In the genomic region with DNA sequence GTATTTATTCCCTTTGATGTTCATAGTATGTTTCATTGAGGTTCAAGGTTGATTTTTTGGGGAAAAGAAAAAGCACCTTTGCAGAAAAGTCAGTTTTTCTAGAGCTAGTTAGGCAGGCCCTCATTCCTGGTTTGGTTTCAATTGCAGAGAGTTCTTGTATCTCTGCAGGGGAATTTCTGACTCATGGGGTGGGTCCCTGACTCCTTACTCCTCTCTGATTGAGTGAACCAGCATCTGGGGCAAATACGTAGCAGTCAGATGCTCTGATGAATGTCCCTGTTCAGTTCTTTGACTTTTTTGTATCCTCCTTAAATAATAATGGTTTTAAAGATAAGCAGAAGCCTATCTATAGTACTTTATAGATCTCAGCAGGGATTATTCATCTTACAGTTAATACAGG, we compare ENCODE assay signal across 12 cellular contexts. TPM values are rescaled to one million over a fixed set of nuclear protein-coding genes. Genes with fewer than 3 reads are reported as not detected.
DNase-seq lines count a peak whose midpoint lies in the region; ATAC-seq and TF ChIP-seq lines count a peak whose summit lies in the region.
"Had no signal": no experiment of that assay in that cellular context is flagged by ENCODE, and none has a peak within 500 bp of the region (broad histone marks: within the 10 kb centered on the region; RNA-seq: fewer than 3 reads in every experiment).

No MANE protein-coding gene starts in this region.

- no peaks in the 10 kb centered on the region for H3K36me3 ChIP-seq in mammary epithelial cell (ENCODE audit: insufficient read depth, low read length)
- H3K36me3 ChIP-seq: SJCRH30, upper lobe of left lung had no signal

- H3K4me3 ChIP-seq in mammary epithelial cell (replicated peaks in 1 of 3; ENCODE audit: insufficient read depth in 1 of 3, low read depth in 2 of 3, low read length in 3 of 3): no peak overlapping the region
- H3K4me3 ChIP-seq: SJCRH30, upper lobe of left lung had no signal

- no peak overlapping the region for H3K9ac ChIP-seq in mammary epithelial cell (ENCODE audit: insufficient read depth, low read length)

- no peak overlapping the region for H3K4me3 Mint-ChIP-seq in osteocyte (ENCODE audit: unreplicated experiment)

- CTCF ChIA-PET in mammary epithelial cell (lab: Charles Lee; ENCODE audit: low non-redundant PET): no interaction called here

- TF ChIP-seq CTCF in AG09319 (IDR thresholded peaks at IDR 0.05; ENCODE audit: low read depth, low read length) (no peak), mammary epithelial cell (conservative IDR thresholded peaks at IDR 0.05 in 1 of 2, IDR thresholded peaks at IDR 0.05 in 1 of 2; ENCODE audit: extremely low read depth in 1 of 2, insufficient read depth in 1 of 2, low read depth in 1 of 2, low read length in 2 of 2) (no peak), osteocyte (IDR thresholded peaks at IDR 0.05) (no peak)

- DNase-seq in AG09319 (ENCODE audit: extremely low read depth, low read depth): peak; percentile 59
- peak; percentile 8 for DNase-seq in HK-2 (ENCODE audit: unreplicated experiment)
- DNase-seq in mammary epithelial cell: peak; percentile 80
- DNase-seq in osteocyte (ENCODE audit: extremely low spot score, unreplicated experiment): no peak
- DNase-seq in effector CD8-positive, alpha-beta T cell (lab: John Stamatoyannopoulos, UW): no peak
- DNase-seq in mesenteric fat pad (ENCODE audit: low spot score): no peak
- DNase-seq in 8988T: no peak
- DNase-seq: Calu3, NCI-H2029 treated with DMSO at 0.1 percent for 48 hours, SJCRH30, upper lobe of left lung had no signal

- H3K9me3 Mint-ChIP-seq in osteocyte (ENCODE audit: unreplicated experiment): no peaks in the 10 kb centered on the region

- H3K27me3 ChIP-seq in mammary epithelial cell (ENCODE audit: insufficient read depth, low read length): no peaks in the 10 kb centered on the region
- H3K27me3 ChIP-seq: SJCRH30, upper lobe of left lung had no signal

- no peaks in the 10 kb centered on the region for H3K79me2 ChIP-seq in mammary epithelial cell (ENCODE audit: insufficient read depth, low read length)

- no peak overlapping the region for H2AFZ ChIP-seq in mammary epithelial cell (ENCODE audit: low read depth, low read length)

- peak overlapping the region; percentile 51 for H3K27ac ChIP-seq in mammary epithelial cell (ENCODE audit: insufficient read depth, low read depth, low read length)
- H3K27ac ChIP-seq: SJCRH30, upper lobe of left lung had no signal

- H3K4me1 ChIP-seq in mammary epithelial cell (ENCODE audit: insufficient read depth, low read length): peaks cover 6% of the 10 kb centered on the region
- H3K4me1 ChIP-seq: SJCRH30, upper lobe of left lung had no signal

- no peak for ATAC-seq in GM19324 (IDR thresholded peaks at IDR 0.05; ENCODE audit: low FRiP score, unreplicated experiment)

- 89% methylated on average over 1 of the region's 1 CpG for WGBS in mammary epithelial cell (ENCODE audit: low coverage, missing lambda C conversion rate)

- H3K4me2 ChIP-seq in mammary epithelial cell (ENCODE audit: insufficient read depth, low read depth, low read length): peak overlapping the region; percentile 3

- H3K27me3 Mint-ChIP-seq in osteocyte (ENCODE audit: unreplicated experiment): no peaks in the 10 kb centered on the region

- dilution Hi-C loops in mammary epithelial cell (cut with HindIII; ENCODE audit: low sequenced_read_pairs): no loop called here

- H4K20me1 ChIP-seq in mammary epithelial cell (ENCODE audit: insufficient read depth, low read length): no peaks in the 10 kb centered on the region

- peaks cover 3% of the 10 kb centered on the region for H3K36me3 Mint-ChIP-seq in osteocyte (ENCODE audit: unreplicated experiment)

- H3K4me1 Mint-ChIP-seq in osteocyte (ENCODE audit: unreplicated experiment): peaks cover 10% of the 10 kb centered on the region

- intact Hi-C loops in mammary epithelial cell (cut with micrococcal nuclease): no loop called here

- H3K9me3 ChIP-seq in mammary epithelial cell (replicated peaks; ENCODE audit: insufficient read depth, low read length): no peaks in the 10 kb centered on the region
- H3K9me3 ChIP-seq: SJCRH30, upper lobe of left lung had no signal

- in situ Hi-C loops in mammary epithelial cell (cut with MboI; ENCODE audit: low sequenced_read_pairs in 2 of 2): no loop called here

- BruUV-seq in mammary epithelial cell (replicated peaks; lab: Mats Ljungman, UMichigan): no TSS peak

- H3K27ac Mint-ChIP-seq in osteocyte (ENCODE audit: unreplicated experiment): peak overlapping the region; percentile 67

RNA-seq across cellular contexts. Expression of gene NCR3LG1, which starts 7.7 kb away (rescaled TPM):
- 10 to 100 TPM in 1 of 2 donors, 1 to 10 TPM in 1; 8.7 to 10.1 TPM for total RNA-seq in mammary epithelial cell
- 2.3 TPM for polyA plus RNA-seq in mammary epithelial cell
- polyA minus RNA-seq in mammary epithelial cell: 7.5 TPM
- 7.5 and 9.0 TPM in 2 replicates for total RNA-seq in osteocyte
- 4.1 TPM for total RNA-seq in mesenteric fat pad

RNA-seq across cellular contexts. Expression of gene KCNJ11, which starts 44.6 kb away (rescaled TPM):
- total RNA-seq in mammary epithelial cell: not detected
- polyA plus RNA-seq in mammary epithelial cell: 0.06 TPM
- not detected for polyA minus RNA-seq in mammary epithelial cell
- total RNA-seq in osteocyte: not detected in 2 replicates
- total RNA-seq in mesenteric fat pad: 3.5 TPM

Comparison
In these comparisons a context has a peak if more than half of its experiments do, and no peak if none do; other contexts are left out.
1. DNase-seq: peak in AG09319 (single experiment), HK-2 (single experiment) and mammary epithelial cell (single experiment); none in osteocyte (single experiment), effector CD8-positive, alpha-beta T cell (single experiment), mesenteric fat pad (single experiment) and 8988T (single experiment).